In genomic region chr5:14967166-14967565, GRCh38 we compare ENCODE assay signal across 28 cellular contexts.
"Had no signal": no experiment of that assay in that cellular context is flagged by ENCODE, and none has a peak within 500 bp of the region (broad histone marks: within the 10 kb centered on the region; RNA-seq: fewer than 3 reads in every experiment).

No MANE protein-coding gene starts in this region.

- DNase-seq: colonic mucosa; cortex of kidney; dermis blood vessel endothelial cell; dorsolateral prefrontal cortex; effector CD4-positive, alpha-beta T cell; effector CD8-positive, alpha-beta T cell; effector memory CD4-positive, alpha-beta T cell; effector memory CD8-positive, alpha-beta T cell; endodermal cell; erythroblast; esophagus squamous epithelium; foreskin fibroblast; foreskin keratinocyte; foreskin melanocyte; gastrocnemius medialis; glutamatergic neuron; head of caudate nucleus; heart left ventricle; heart right ventricle had no signal

- H3K27me3 ChIP-seq: colonic mucosa, dorsolateral prefrontal cortex, esophagus muscularis mucosa, esophagus squamous epithelium, foreskin keratinocyte, gastrocnemius medialis, gastroesophageal sphincter, heart left ventricle, heart right ventricle had no signal

- H3K27ac ChIP-seq: colonic mucosa, coronary artery, dorsolateral prefrontal cortex, epithelial cell of prostate, esophagus muscularis mucosa, esophagus squamous epithelium, foreskin keratinocyte, gastrocnemius medialis, gastroesophageal sphincter, heart left ventricle, heart right ventricle had no signal

- H3K9me3 ChIP-seq: colonic mucosa, esophagus muscularis mucosa, esophagus squamous epithelium, gastrocnemius medialis, gastroesophageal sphincter, heart left ventricle, heart right ventricle had no signal

- H3K4me3 ChIP-seq: colonic mucosa, coronary artery, dorsolateral prefrontal cortex, esophagus muscularis mucosa, esophagus squamous epithelium, gastrocnemius medialis, gastroesophageal sphincter, heart left ventricle, heart right ventricle had no signal

- FAIRE-seq: colon, endometrium, endothelial cell of umbilical vein, frontal cortex had no signal

- H3K4me1 ChIP-seq: colonic mucosa, esophagus muscularis mucosa, esophagus squamous epithelium, foreskin keratinocyte, gastrocnemius medialis, gastroesophageal sphincter, heart left ventricle, heart right ventricle had no signal

- ATAC-seq: effector memory CD8-positive, alpha-beta T cell; esophagus mucosa; foreskin keratinocyte; gastrocnemius medialis; gastroesophageal sphincter; heart left ventricle; heart right ventricle had no signal

- H3K36me3 ChIP-seq: colonic mucosa, esophagus muscularis mucosa, esophagus squamous epithelium, gastrocnemius medialis, gastroesophageal sphincter, heart left ventricle, heart right ventricle had no signal
